Comparison of ENCODE assay signal across 23 cellular contexts in the genomic region with DNA sequence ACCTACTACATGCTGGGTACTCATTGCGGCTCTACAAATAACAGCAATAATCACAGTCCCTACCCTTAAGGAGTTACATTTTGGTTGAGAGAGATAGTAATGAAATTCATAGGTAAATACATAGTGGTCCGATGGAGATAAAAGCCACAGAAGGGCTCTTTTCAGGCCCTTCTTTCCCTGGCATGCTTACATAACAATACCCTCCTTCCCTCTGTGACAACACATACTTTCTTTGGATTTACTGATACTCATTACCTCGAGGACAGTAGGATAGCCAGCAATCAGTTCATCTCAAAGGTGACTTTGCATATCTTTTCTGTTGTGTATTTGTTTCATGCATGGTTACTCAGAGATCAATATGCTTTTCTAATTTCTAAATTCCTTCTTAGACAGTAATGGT. TPM values are rescaled to one million over a fixed set of nuclear protein-coding genes. Genes with fewer than 3 reads are reported as not detected.
DNase-seq lines count a peak whose midpoint lies in the region; ATAC-seq and TF ChIP-seq lines count a peak whose summit lies in the region.
"Had no signal": no experiment of that assay in that cellular context is flagged by ENCODE, and none has a peak within 500 bp of the region (broad histone marks: within the 10 kb centered on the region; RNA-seq: fewer than 3 reads in every experiment).

No MANE protein-coding gene starts in this region.

- DNase-seq in GM23338 (ENCODE audit: low spot score) (peak; percentile 43), esophagus muscularis mucosa (ENCODE audit: extremely low spot score) (peak; percentile 14), midbrain (lab: John Stamatoyannopoulos, UW) (no peak), SK-N-DZ (ENCODE audit: low spot score) (no peak)
- DNase-seq: 8988T; ACHN; AML-193; BE2C; CD4-positive, alpha-beta T cell; CD8-positive, alpha-beta memory T cell; DMS 273 treated with DMSO at 0.1 percent for 48 hours; DMS79; EL; GDM1; HFFc6 had no signal

- no peaks in the 10 kb centered on the region for H4K20me1 ChIP-seq in GM23338 (replicated peaks; ENCODE audit: insufficient read depth)
- H4K20me1 ChIP-seq: BLaER1 treated with 17β-estradiol and CSF1 and Interleukin-3, amounts not matched to agents 10 nM and 100 nM had no signal

- H3K4me3 Mint-ChIP-seq in GM23338, result no peak overlapping the region
- H3K4me3 Mint-ChIP-seq: CD14-positive monocyte; CD4-positive, alpha-beta T cell; CD8-positive, alpha-beta memory T cell; HFFc6 had no signal

- 30% methylated on average over 2 of the region's 3 CpGs for WGBS in HUES64
- WGBS in esophagus muscularis mucosa, result 83% methylated on average over 3 of the region's 3 CpGs

- no peak overlapping the region; the same call in 1 of the 2 replicates for H3K4me2 ChIP-seq in GM23338
- H3K4me2 ChIP-seq: A549; BLaER1 treated with 17β-estradiol and CSF1 and Interleukin-3, amounts not matched to agents 10 nM and 100 nM had no signal

- peaks cover 47% of the 10 kb centered on the region for H3K36me3 Mint-ChIP-seq in GM23338 (ENCODE audit: low read depth)

- TF ChIP-seq CTCF in GM23338 (conservative IDR thresholded peaks at IDR 0.05; ENCODE audit: low read depth in 2 of 2) (no peak), esophagus muscularis mucosa (IDR thresholded peaks at IDR 0.05) (no peak)

- H3K27ac ChIP-seq in GM23338 (ENCODE audit: low read depth) (0 out of 2 replicates have a peak overlapping the region, but pooled peaks have one; percentile 6), HUES64 (ENCODE audit: low read depth, low read length) (peak overlapping the region; percentile 52; the same call in 1 of the 2 replicates), esophagus muscularis mucosa (replicated peaks in 1 of 4) (no peak overlapping the region)
- H3K27ac ChIP-seq: A549; BLaER1 treated with 17β-estradiol and CSF1 and Interleukin-3, amounts not matched to agents 10 nM and 100 nM had no signal

- H3K36me3 ChIP-seq in GM23338 (ENCODE audit: insufficient read depth) (no peaks in the 10 kb centered on the region; the same call in 1 of the 2 replicates), HUES64 (ENCODE audit: insufficient read depth, low read length) (peaks cover 20% of the 10 kb centered on the region), esophagus muscularis mucosa (peaks cover 14 to 36% (median 27%) of the 10 kb centered on the region in 4 donors)

- ATAC-seq in GM23338, result peak; percentile 86
- no peak for ATAC-seq in HG02852 (IDR thresholded peaks at IDR 0.05; ENCODE audit: unreplicated experiment)
- no peak for ATAC-seq in GM18505 (IDR thresholded peaks at IDR 0.05; ENCODE audit: unreplicated experiment)
- ATAC-seq: A549, GM12878 had no signal

- H3K27ac Mint-ChIP-seq in GM23338, result no peak overlapping the region
- H3K27ac Mint-ChIP-seq: CD4-positive, alpha-beta T cell; HFFc6 had no signal

- no peak overlapping the region for H2AFZ ChIP-seq in GM23338

- H3K9me3 ChIP-seq in HUES64 (ENCODE audit: insufficient read depth, low read depth, low read length), result peaks cover 3% of the 10 kb centered on the region; the same call in 1 of the 2 replicates
- H3K9me3 ChIP-seq in esophagus muscularis mucosa, result no peaks in the 10 kb centered on the region
- H3K9me3 ChIP-seq: A549, BE2C, HAP-1 had no signal

- TF ChIP-seq POLR2A in esophagus muscularis mucosa (IDR thresholded peaks at IDR 0.05; ENCODE audit: low read depth) (no peak), GM18505 (IDR thresholded peaks at IDR 0.05; ENCODE audit: borderline replicate concordance, extremely low read depth, insufficient read depth, insufficient read length) (no peak)

- H3K27me3 ChIP-seq in GM23338 (ENCODE audit: insufficient read depth), result no peaks in the 10 kb centered on the region
- H3K27me3 ChIP-seq in HUES64 (ENCODE audit: insufficient read depth, low read length), result no peaks in the 10 kb centered on the region
- no peaks in the 10 kb centered on the region for H3K27me3 ChIP-seq in esophagus muscularis mucosa
- H3K27me3 ChIP-seq: BE2C; BLaER1 treated with 17β-estradiol and CSF1 and Interleukin-3, amounts not matched to agents 10 nM and 100 nM had no signal

- no peak overlapping the region for H3K9ac ChIP-seq in HUES64 (ENCODE audit: low read depth, low read length)
- H3K9ac ChIP-seq: BLaER1 treated with 17β-estradiol and CSF1 and Interleukin-3, amounts not matched to agents 10 nM and 100 nM had no signal

- no peaks in the 10 kb centered on the region for H3K79me2 ChIP-seq in GM23338 (replicated peaks; ENCODE audit: insufficient read depth)

- peaks cover 8% of the 10 kb centered on the region; the same call in 1 of the 2 replicates for H3K4me1 ChIP-seq in GM23338 (ENCODE audit: insufficient read depth)
- peaks cover 9% of the 10 kb centered on the region for H3K4me1 ChIP-seq in HUES64 (ENCODE audit: insufficient read depth, low read length)
- no peaks in the 10 kb centered on the region for H3K4me1 ChIP-seq in esophagus muscularis mucosa
- H3K4me1 ChIP-seq: A549; BE2C; BLaER1 treated with 17β-estradiol and CSF1 and Interleukin-3, amounts not matched to agents 10 nM and 100 nM; HAP-1 had no signal

- TF ChIP-seq EP300 in esophagus muscularis mucosa (IDR thresholded peaks at IDR 0.05), result no peak

- H3K9me2 ChIP-seq in GM23338 (ENCODE audit: insufficient read depth), result no peaks in the 10 kb centered on the region

- H3K4me3 ChIP-seq in GM23338 (no peak overlapping the region), HUES64 (ENCODE audit: low read length) (no peak overlapping the region), esophagus muscularis mucosa (no peak overlapping the region)
- H3K4me3 ChIP-seq: A549; BLaER1 treated with 17β-estradiol and CSF1 and Interleukin-3, amounts not matched to agents 10 nM and 100 nM; GM12878; HAP-1 had no signal

- H3K27me3 Mint-ChIP-seq in GM23338 (ENCODE audit: insufficient read depth, low read depth, poor library complexity), result no peaks in the 10 kb centered on the region
- H3K27me3 Mint-ChIP-seq: CD4-positive, alpha-beta T cell; CD8-positive, alpha-beta memory T cell had no signal

- intact Hi-C loops in esophagus muscularis mucosa (cut with DNase I), result no loop called here

- no peaks in the 10 kb centered on the region for H3F3A ChIP-seq in GM23338 (replicated peaks; ENCODE audit: low read depth)

- H3K4me1 Mint-ChIP-seq in GM23338, result peaks cover 10% of the 10 kb centered on the region; the same call in 2 of the 3 replicates
- H3K4me1 Mint-ChIP-seq: CD14-positive monocyte; CD8-positive, alpha-beta memory T cell had no signal

- peaks cover 9% of the 10 kb centered on the region; the same call in 1 of the 3 replicates for H3K9me3 Mint-ChIP-seq in GM23338
- H3K9me3 Mint-ChIP-seq: HFFc6 had no signal

TF ChIP-seq in GM23338, 12 proteins besides CTCF, POLR2A, EP300 and RAD21 (continues in another document):
- TF ChIP-seq EZH2phosphoT487 (IDR thresholded peaks at IDR 0.05; ENCODE audit: unreplicated experiment) (no peak), CREB1 (CRISPR knock-in tag; IDR thresholded peaks at IDR 0.05; ENCODE audit: low read depth) (no peak), ZNF331 (CRISPR knock-in tag; IDR thresholded peaks at IDR 0.05; ENCODE audit: low read depth) (no peak), ETS1 (IDR thresholded peaks at IDR 0.05) (no peak), STAT1 (IDR thresholded peaks at IDR 0.05; ENCODE audit: unreplicated experiment) (no peak), NANOG (IDR thresholded peaks at IDR 0.05; ENCODE audit: borderline replicate concordance) (no peak), EZH2 (IDR thresholded peaks at IDR 0.05; ENCODE audit: low read depth, unreplicated experiment) (no peak), ZNF114 (CRISPR knock-in tag; IDR thresholded peaks at IDR 0.05) (no peak), JUNB (IDR thresholded peaks at IDR 0.05; ENCODE audit: unreplicated experiment) (no peak), POLR2AphosphoS5 (IDR thresholded peaks at IDR 0.05; ENCODE audit: low read depth) (no peak)

RNA-seq across cellular contexts. Expression of gene HSPBAP1, which starts 54.5 kb away (rescaled TPM):
- total RNA-seq in GM23338 (2014; rRNA removed; shearing (Covaris generic)), result 6.7 and 8.0 TPM in 2 replicates
- 10.7 and 11.7 TPM in 2 replicates for polyA plus RNA-seq in GM23338 (2016; fragmentation: Nextera tagmentation; extraction: Ambion mirVana)
- polyA plus RNA-seq in HUES64 (2013, experiment 1 of 2), result 7.0 TPM
- polyA plus RNA-seq in HUES64 (2013, experiment 2 of 2), result 7.1 TPM
- 10 to 100 TPM in 1 of 4 donors, 1 to 10 TPM in 3; 5.5 to 14.5 (median 8.2) TPM for total RNA-seq in esophagus muscularis mucosa
- 13.9 and 22.1 TPM in 2 replicates for polyA plus RNA-seq in SK-N-DZ (2014; cell fraction: cytosol; rRNA removed)
- polyA plus RNA-seq in SK-N-DZ (2014; cell fraction: nucleus; rRNA removed), result 24.3 and 39.7 TPM in 2 replicates

RNA-seq across cellular contexts. Expression of gene SLC49A4, which starts 55.7 kb away (rescaled TPM):
- total RNA-seq in GM23338 (2014; rRNA removed; shearing (Covaris generic)), result 13.0 and 16.8 TPM in 2 replicates
- polyA plus RNA-seq in GM23338 (2016; fragmentation: Nextera tagmentation; extraction: Ambion mirVana), result 3.7 and 4.0 TPM in 2 replicates
- 7.8 TPM for polyA plus RNA-seq in HUES64 (2013, experiment 1 of 2)
- polyA plus RNA-seq in HUES64 (2013, experiment 2 of 2), result 8.1 TPM
- 10 to 100 TPM; 21.2 to 25.7 (median 24.1) TPM for total RNA-seq in esophagus muscularis mucosa
- polyA plus RNA-seq in SK-N-DZ (2014; cell fraction: cytosol; rRNA removed), result 29.1 and 31.4 TPM in 2 replicates
- polyA plus RNA-seq in SK-N-DZ (2014; cell fraction: nucleus; rRNA removed), result 15.3 and 17.5 TPM in 2 replicates

RNA-seq across cellular contexts. Expression of gene PARP14, which starts 58.5 kb away (rescaled TPM):
- total RNA-seq in GM23338 (2014; rRNA removed; shearing (Covaris generic)), result 25.4 and 26.0 TPM in 2 replicates
- 7.8 and 8.7 TPM in 2 replicates for polyA plus RNA-seq in GM23338 (2016; fragmentation: Nextera tagmentation; extraction: Ambion mirVana)
- 6.0 TPM for polyA plus RNA-seq in HUES64 (2013, experiment 1 of 2)
- 5.8 TPM for polyA plus RNA-seq in HUES64 (2013, experiment 2 of 2)
- total RNA-seq in esophagus muscularis mucosa, result 10 to 100 TPM; 21.4 to 34.1 (median 22.5) TPM
- 0.12 and 0.20 TPM in 2 replicates for polyA plus RNA-seq in SK-N-DZ (2014; cell fraction: cytosol; rRNA removed)
- polyA plus RNA-seq in SK-N-DZ (2014; cell fraction: nucleus; rRNA removed), result 0.11 and 0.16 TPM in 2 replicates

Comparison
In these comparisons a context has a peak if more than half of its experiments do, and no peak if none do; other contexts are left out.
1. DNase-seq: peak in GM23338 (single experiment) and esophagus muscularis mucosa (single experiment); none in midbrain (single experiment) and SK-N-DZ (single experiment).
2. H3K27ac ChIP-seq: peak in GM23338 (single experiment) and HUES64 (single experiment); none in esophagus muscularis mucosa (0 of 4).